In genomic region chr10:49667991-49668390, GRCh38 we compare ENCODE assay signal across 1 cellular context.
TF ChIP-seq lines count a peak whose summit lies in the region.

No MANE protein-coding gene starts in this region.

TF ChIP-seq in SK-N-SH treated with all-trans-retinoic acid at 6 μM for 48 hours, 23 proteins besides CTCF, POLR2A, EP300 and RAD21 (continued from another document):
- TF ChIP-seq POU6F1 (CRISPR knock-in tag; IDR thresholded peaks at IDR 0.05; ENCODE audit: borderline replicate concordance, low read depth) (no peak), ZNF565 (CRISPR knock-in tag; conservative IDR thresholded peaks at IDR 0.05; ENCODE audit: low read depth) (no peak), TCF4 (CRISPR knock-in tag; IDR thresholded peaks at IDR 0.05; ENCODE audit: borderline replicate concordance) (no peak), TSHZ2 (CRISPR knock-in tag; IDR thresholded peaks at IDR 0.05) (no peak), OSR1 (CRISPR knock-in tag; IDR thresholded peaks at IDR 0.05) (no peak)
